ENCODE assay signal across 9 cellular contexts in genomic region chr4:1604706-1605205, GRCh38.
DNase-seq lines count a peak whose midpoint lies in the region; ATAC-seq and TF ChIP-seq lines count a peak whose summit lies in the region.
"Had no signal": no experiment of that assay in that cellular context is flagged by ENCODE, and none has a peak within 500 bp of the region (broad histone marks: within the 10 kb centered on the region; RNA-seq: fewer than 3 reads in every experiment).

No MANE protein-coding gene starts in this region.

- CTCF ChIA-PET in Calu3 (lab: Charles Lee), result interaction anchor here (0.6 to 1.4 kb wide), 3 partner anchors 236 to 434 kb away, joined by 3 to 5 read pairs (median 4); no protein-coding TSS in a partner anchor

- peaks cover 15% of the 10 kb centered on the region for H3K4me1 Mint-ChIP-seq in Calu3 (ENCODE audit: low read depth, unreplicated experiment)
- peaks cover 3 to 36% (median 20%) of the 10 kb centered on the region in 4 donors for H3K4me1 Mint-ChIP-seq in naive thymus-derived CD8-positive, alpha-beta T cell
- no peaks in the 10 kb centered on the region for H3K4me1 Mint-ChIP-seq in activated T-helper 1 cell treated with anti-CD3 and anti-CD28 coated beads, Interleukin-12 subunit alpha, Interleukin-12 subunit beta, Interleukin-2, Interleukin-4 antibody, amounts not matched to agents 30 ng/mL and 10 ng/mL and 1 ng/mL, durations not matched to agents 14 hours and 24 hours and 36 hours (ENCODE audit: low read depth)

- no peak overlapping the region for H3K27ac Mint-ChIP-seq in Calu3 (ENCODE audit: unreplicated experiment)
- H3K27ac Mint-ChIP-seq in naive thymus-derived CD8-positive, alpha-beta T cell, result peak overlapping the region in 9 of 10 donors; percentile 53 to 95 (median 92)
- H3K27ac Mint-ChIP-seq in activated T-helper 1 cell treated with anti-CD3 and anti-CD28 coated beads, Interleukin-12 subunit alpha, Interleukin-12 subunit beta, Interleukin-2, Interleukin-4 antibody, amounts not matched to agents 30 ng/mL and 10 ng/mL and 1 ng/mL, durations not matched to agents 14 hours and 24 hours and 36 hours, result no peak overlapping the region

- DNase-seq in Calu3 (peak; percentile 65), NCI-H146 (lab: John Stamatoyannopoulos, UW) (peak; percentile 49), H4 (ENCODE audit: low spot score) (no peak), GOT3 (lab: John Stamatoyannopoulos, UW) (no peak)
- peak; percentile 32 for DNase-seq in activated naive CD4-positive, alpha-beta T cell treated with Interleukin-2 at 50 U/mL for 16 hours
- DNase-seq in naive thymus-derived CD8-positive, alpha-beta T cell, result peak in 7 of 10 donors; percentile 11 to 89 (median 61)
- DNase-seq in activated T-helper 1 cell treated with anti-CD3 and anti-CD28 coated beads, Interleukin-12 subunit alpha, Interleukin-12 subunit beta, Interleukin-2, Interleukin-4 antibody, amounts not matched to agents 30 ng/mL and 10 ng/mL and 1 ng/mL, durations not matched to agents 14 hours and 24 hours and 36 hours (ENCODE audit: low spot score), result no peak
- DNase-seq: foreskin melanocyte had no signal

- no peaks in the 10 kb centered on the region for H3K36me3 Mint-ChIP-seq in Calu3 (ENCODE audit: insufficient read depth, unreplicated experiment)
- H3K36me3 Mint-ChIP-seq in naive thymus-derived CD8-positive, alpha-beta T cell, result no peaks in the 10 kb centered on the region
- no peaks in the 10 kb centered on the region for H3K36me3 Mint-ChIP-seq in activated T-helper 1 cell treated with anti-CD3 and anti-CD28 coated beads, Interleukin-12 subunit alpha, Interleukin-12 subunit beta, Interleukin-2, Interleukin-4 antibody, amounts not matched to agents 30 ng/mL and 10 ng/mL and 1 ng/mL, durations not matched to agents 14 hours and 24 hours and 36 hours (ENCODE audit: low read depth)

- H3K27me3 Mint-ChIP-seq in Calu3 (ENCODE audit: unreplicated experiment), result peaks cover 41% of the 10 kb centered on the region
- peaks cover 0 to 10% (median 0%) of the 10 kb centered on the region in 5 donors for H3K27me3 Mint-ChIP-seq in naive thymus-derived CD8-positive, alpha-beta T cell
- peaks cover 2% of the 10 kb centered on the region for H3K27me3 Mint-ChIP-seq in activated T-helper 1 cell treated with anti-CD3 and anti-CD28 coated beads, Interleukin-12 subunit alpha, Interleukin-12 subunit beta, Interleukin-2, Interleukin-4 antibody, amounts not matched to agents 30 ng/mL and 10 ng/mL and 1 ng/mL, durations not matched to agents 14 hours and 24 hours and 36 hours (ENCODE audit: insufficient read depth)

- POLR2A ChIA-PET in naive thymus-derived CD8-positive, alpha-beta T cell (lab: Charles Lee), result interaction anchor here (1.0 to 3.1 kb wide), 18 partner anchors 9 to 437 kb away, joined by 3 to 57 read pairs (median 10); partner anchors contain the start of genes MAEA and UVSSA

- H3K9me3 Mint-ChIP-seq in Calu3 (ENCODE audit: low read depth, unreplicated experiment), result no peaks in the 10 kb centered on the region
- H3K9me3 Mint-ChIP-seq in naive thymus-derived CD8-positive, alpha-beta T cell, result no peaks in the 10 kb centered on the region
- H3K9me3 Mint-ChIP-seq in activated T-helper 1 cell treated with anti-CD3 and anti-CD28 coated beads, Interleukin-12 subunit alpha, Interleukin-12 subunit beta, Interleukin-2, Interleukin-4 antibody, amounts not matched to agents 30 ng/mL and 10 ng/mL and 1 ng/mL, durations not matched to agents 14 hours and 24 hours and 36 hours, result no peaks in the 10 kb centered on the region

- H3K4me3 Mint-ChIP-seq in Calu3 (ENCODE audit: low read depth, unreplicated experiment), result peak overlapping the region; percentile 47
- peak overlapping the region in 9 of 10 donors; percentile 15 to 86 (median 77) for H3K4me3 Mint-ChIP-seq in naive thymus-derived CD8-positive, alpha-beta T cell
- H3K4me3 Mint-ChIP-seq in activated T-helper 1 cell treated with anti-CD3 and anti-CD28 coated beads, Interleukin-12 subunit alpha, Interleukin-12 subunit beta, Interleukin-2, Interleukin-4 antibody, amounts not matched to agents 30 ng/mL and 10 ng/mL and 1 ng/mL, durations not matched to agents 14 hours and 24 hours and 36 hours, result no peak overlapping the region

- BruUV-seq in Calu3 (replicated peaks; lab: Mats Ljungman, UMichigan), result no TSS peak

- intact Hi-C loops in Calu3 (cut with micrococcal nuclease; ENCODE audit: unreplicated experiment), result no loop called here
- intact Hi-C loops in activated T-helper 1 cell treated with anti-CD3 and anti-CD28 coated beads, Interleukin-12 subunit alpha, Interleukin-12 subunit beta, Interleukin-2, Interleukin-4 antibody, amounts not matched to agents 30 ng/mL and 10 ng/mL and 1 ng/mL, durations not matched to agents 14 hours and 24 hours and 36 hours (cut with micrococcal nuclease), result no loop called here

- TF ChIP-seq CTCF in Calu3 (IDR thresholded peaks at IDR 0.05; ENCODE audit: unreplicated experiment), result peak; percentile 25

- peak; percentile 59 to 88 for ATAC-seq in naive thymus-derived CD8-positive, alpha-beta T cell
- ATAC-seq in GM21825 (IDR thresholded peaks at IDR 0.05; ENCODE audit: unreplicated experiment), result no peak

Comparison
In these comparisons a context has a peak if more than half of its experiments do, and no peak if none do; other contexts are left out.
1. DNase-seq: peak in Calu3 (single experiment), NCI-H146 (single experiment), activated naive CD4-positive, alpha-beta T cell treated with Interleukin-2 at 50 U/mL for 16 hours (single experiment) and naive thymus-derived CD8-positive, alpha-beta T cell (7 of 10); none in H4 (single experiment), activated T-helper 1 cell treated with anti-CD3 and anti-CD28 coated beads, Interleukin-12 subunit alpha, Interleukin-12 subunit beta, Interleukin-2, Interleukin-4 antibody, amounts not matched to agents 30 ng/mL and 10 ng/mL and 1 ng/mL, durations not matched to agents 14 hours and 24 hours and 36 hours (single experiment) and GOT3 (single experiment).
2. H3K27ac Mint-ChIP-seq: peak in naive thymus-derived CD8-positive, alpha-beta T cell (9 of 10); none in Calu3 (single experiment) and activated T-helper 1 cell treated with anti-CD3 and anti-CD28 coated beads, Interleukin-12 subunit alpha, Interleukin-12 subunit beta, Interleukin-2, Interleukin-4 antibody, amounts not matched to agents 30 ng/mL and 10 ng/mL and 1 ng/mL, durations not matched to agents 14 hours and 24 hours and 36 hours (single experiment).